In genomic region chr12:83709899-83710298, GRCh38 we compare ENCODE assay signal across 8 cellular contexts.
"Had no signal": no experiment of that assay in that cellular context is flagged by ENCODE, and none has a peak within 500 bp of the region (broad histone marks: within the 10 kb centered on the region; RNA-seq: fewer than 3 reads in every experiment).

No MANE protein-coding gene starts in this region.

- DNase-seq: GDM1, GF-D8 had no signal

- ATAC-seq: GM12878 had no signal

- H3K4me3 ChIP-seq: GM12878 had no signal

- FAIRE-seq: G401.6, GM12878, GM12891, GM12892, GM18507, GM19239 had no signal
